In the genomic region with DNA sequence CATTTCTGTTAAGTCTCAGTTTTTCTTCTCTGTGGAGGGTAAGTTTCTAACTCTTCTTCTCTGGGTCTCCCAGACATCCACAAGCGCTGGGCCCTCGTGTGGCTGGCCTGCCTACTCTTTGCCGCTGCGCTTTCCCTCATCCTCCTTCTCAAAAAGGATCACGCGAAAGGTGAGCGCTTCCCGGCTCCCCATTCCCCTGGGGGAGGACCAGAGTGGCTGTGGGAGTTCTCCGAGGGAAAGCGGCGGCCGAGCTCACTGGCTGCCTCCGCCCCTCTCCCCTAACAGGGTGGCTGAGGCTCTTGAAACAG, we compare ENCODE assay signal across 9 cellular contexts. TPM values are rescaled to one million over a fixed set of nuclear protein-coding genes. Genes with fewer than 3 reads are reported as not detected.
DNase-seq lines count a peak whose midpoint lies in the region; ATAC-seq, FAIRE-seq and TF ChIP-seq lines count a peak whose summit lies in the region.
"Had no signal": no experiment of that assay in that cellular context is flagged by ENCODE, and none has a peak within 500 bp of the region (broad histone marks: within the 10 kb centered on the region; RNA-seq: fewer than 3 reads in every experiment).

No MANE protein-coding gene starts in this region.

- H2BK120ac ChIP-seq in H1 (replicated peaks; ENCODE audit: low read depth, low read length) = no peak overlapping the region

- H3K27ac ChIP-seq in CD4-positive, CD25-positive, alpha-beta regulatory T cell (ENCODE audit: insufficient read depth, low read length, poor library complexity, severe bottlenecking) = peak overlapping the region; percentile 98
- H3K27ac ChIP-seq in OCI-LY1 (ENCODE audit: low read depth, low read length, poor library complexity, severe bottlenecking) (no peak overlapping the region), H1 (ENCODE audit: low read depth, low read length) (no peak overlapping the region)

- CTCF ChIA-PET in H1 (lab: Charles Lee; ENCODE audit: partially characterized antibody) = interaction anchor here (0.7 to 7.5 kb wide), 30 partner anchors 9 to 127 kb away, joined by 3 to 86 read pairs (median 5); a partner anchor contains a TSS

- H4K91ac ChIP-seq in H1 (replicated peaks; ENCODE audit: insufficient read length, low read length) = peak overlapping the region; percentile 17

- no peak overlapping the region for H2BK20ac ChIP-seq in H1 (ENCODE audit: low read length)

- POLR2A ChIA-PET in H1 (lab: Charles Lee; ENCODE audit: partially characterized antibody) = interaction anchor here (1.1 to 5.9 kb wide), 13 partner anchors 12 to 140 kb away, joined by 3 to 43 read pairs (median 6); a partner anchor contains a TSS

- FAIRE-seq in H1 (lab: Jason Lieb, UNC) = no peak
- FAIRE-seq: islet of Langerhans had no signal

- H3K27me3 Mint-ChIP-seq in CD4-positive, CD25-positive, alpha-beta regulatory T cell = no peaks in the 10 kb centered on the region

- H3K4me2 ChIP-seq in OCI-LY1 (ENCODE audit: low read length) (peak overlapping the region; percentile 85), H1 (ENCODE audit: insufficient read depth in 1 of 2, low read depth in 2 of 2, low read length in 2 of 2) (peak overlapping the region; percentile 77 to 90)

- H3K36me3 ChIP-seq in CD4-positive, CD25-positive, alpha-beta regulatory T cell (ENCODE audit: control insufficient read depth, insufficient read depth, low read length) = peaks cover 7% of the 10 kb centered on the region
- H3K36me3 ChIP-seq in OCI-LY1 (ENCODE audit: insufficient read depth, low read length) (peaks cover 21% of the 10 kb centered on the region), H1 (ENCODE audit: control insufficient read depth in 2 of 4, insufficient read depth in 4 of 4, low read length in 3 of 4) (no peaks in the 10 kb centered on the region), neuron (ENCODE audit: insufficient read depth, low read length) (peaks cover 2% of the 10 kb centered on the region)

- no peaks in the 10 kb centered on the region for H3F3A ChIP-seq in OCI-LY1 (ENCODE audit: insufficient read depth, low read length)

- peak overlapping the region; percentile 95 for H4K8ac ChIP-seq in H1 (ENCODE audit: extremely low read depth, insufficient read depth, low read length)

- TF ChIP-seq CTCF in OCI-LY1 (IDR thresholded peaks at IDR 0.05; ENCODE audit: low read length) (no peak), H1 (IDR thresholded peaks at IDR 0.05; ENCODE audit: control extremely low read depth in 1 of 3, insufficient read depth in 1 of 3, low read depth in 1 of 3, low read length in 3 of 3) (no peak)

- no peak overlapping the region for H3K23ac ChIP-seq in H1 (ENCODE audit: insufficient read length)

- H3K23me2 ChIP-seq in H1 (ENCODE audit: low read depth, low read length) = peaks cover 13% of the 10 kb centered on the region; the same call in 1 of the 2 replicates

- no peak overlapping the region for H3K4me3 ChIP-seq in CD4-positive, CD25-positive, alpha-beta regulatory T cell (ENCODE audit: low read depth, low read length)
- H3K4me3 ChIP-seq in OCI-LY1 (ENCODE audit: low read depth, low read length, poor library complexity, severe bottlenecking) (peak overlapping the region; percentile 74), H1 (ENCODE audit: extremely low read depth in 1 of 4, insufficient read depth in 2 of 4, low read depth in 3 of 4, low read length in 4 of 4) (peak overlapping the region; percentile 25 to 78 (median 68)), neuron (ENCODE audit: low read length) (peak overlapping the region; percentile 95)

- H2BK12ac ChIP-seq in H1 (ENCODE audit: low read depth, low read length) = no peak overlapping the region

- H4K20me1 ChIP-seq in OCI-LY1 (ENCODE audit: insufficient read depth, low read length) = no peaks in the 10 kb centered on the region
- no peaks in the 10 kb centered on the region for H4K20me1 ChIP-seq in H1 (replicated peaks in 1 of 2; ENCODE audit: control insufficient read depth in 1 of 2, insufficient read depth in 2 of 2, low read length in 2 of 2)

- H2BK15ac ChIP-seq in H1 (ENCODE audit: low read length) = no peak overlapping the region

- H3K9ac ChIP-seq in OCI-LY1 (ENCODE audit: low read length) (peak overlapping the region; percentile 65), H1 (replicated peaks in 1 of 4; ENCODE audit: extremely low read depth in 1 of 4, low read depth in 3 of 4, low read length in 3 of 4) (peak overlapping the region in 2 of 4 experiments; percentile 11 to 13; a peak in 2 of 7 replicates)

- H2AFZ ChIP-seq in OCI-LY1 (ENCODE audit: low read length) (no peak overlapping the region), H1 (ENCODE audit: low read length) (0 out of 2 replicates have a peak overlapping the region, but pooled peaks have one; percentile 49), neuron (ENCODE audit: low read depth, low read length) (peak overlapping the region; percentile 95)

- no peak for DNase-seq in CD4-positive, CD25-positive, alpha-beta regulatory T cell
- DNase-seq in H1 (ENCODE audit: low read depth in 1 of 2, low spot score in 2 of 2) (no peak), NCI-H2081 treated with DMSO at 0.1 percent for 48 hours (lab: John Stamatoyannopoulos, UW) (no peak)
- DNase-seq in central memory CD4-positive, alpha-beta T cell = no peak
- DNase-seq in activated CD4-positive, CD25-positive, alpha-beta regulatory T cell treated with anti-CD3 and anti-CD28 coated beads, Interleukin-2, amount 50 U/mL, for 72 hours = no peak

- H2AK5ac ChIP-seq in H1 (ENCODE audit: low read depth, low read length) = no peak overlapping the region

- no peaks in the 10 kb centered on the region for H3K79me1 ChIP-seq in H1 (ENCODE audit: low read depth, low read length)

- H3K4me1 Mint-ChIP-seq in CD4-positive, CD25-positive, alpha-beta regulatory T cell = peaks cover 12 to 49% (median 31%) of the 10 kb centered on the region in 4 donors

- no peaks in the 10 kb centered on the region for H3K9me3 ChIP-seq in CD4-positive, CD25-positive, alpha-beta regulatory T cell (ENCODE audit: control insufficient read depth in 2 of 2, low read length in 2 of 2)
- H3K9me3 ChIP-seq in OCI-LY1 (ENCODE audit: low read length) = no peaks in the 10 kb centered on the region
- no peaks in the 10 kb centered on the region for H3K9me3 ChIP-seq in H1 (ENCODE audit: insufficient read depth in 2 of 2, low read depth in 1 of 2, low read length in 1 of 2)
- H3K9me3 ChIP-seq in neuron (ENCODE audit: low read length) = peaks cover 4% of the 10 kb centered on the region

- H3K4me3 Mint-ChIP-seq in CD4-positive, CD25-positive, alpha-beta regulatory T cell = peak overlapping the region; percentile 92 to 100 (median 98)

- peaks cover 36% of the 10 kb centered on the region for H3K4me1 ChIP-seq in CD4-positive, CD25-positive, alpha-beta regulatory T cell (ENCODE audit: control insufficient read depth, insufficient read depth, low read length, poor library complexity, severe bottlenecking)
- H3K4me1 ChIP-seq in OCI-LY1 (ENCODE audit: insufficient read depth, low read length, severe bottlenecking) (peaks cover 26% of the 10 kb centered on the region), H1 (replicated peaks in 1 of 4; ENCODE audit: control insufficient read depth in 3 of 4, insufficient read depth in 4 of 4, low read length in 3 of 4) (peaks cover 0 to 10% (median 5%) of the 10 kb centered on the region in 4 experiments; a peak in 6 of 7 replicates), neuron (ENCODE audit: insufficient read depth, low read length) (peaks cover 6% of the 10 kb centered on the region)

- peak overlapping the region; percentile 19 for H3K14ac ChIP-seq in H1 (ENCODE audit: insufficient read length)

- TF ChIP-seq RAD21 in H1 (IDR thresholded peaks at IDR 0.05 in 1 of 2, conservative IDR thresholded peaks at IDR 0.05 in 1 of 2; ENCODE audit: low read depth in 2 of 2, low read length in 2 of 2) = no peak

- H3K9me2 ChIP-seq in OCI-LY1 (ENCODE audit: low read depth, low read length) = no peaks in the 10 kb centered on the region

- H3K4ac ChIP-seq in H1 (replicated peaks; ENCODE audit: insufficient read length, low read depth, low read length) = no peak overlapping the region

- no peak overlapping the region for H2BK5ac ChIP-seq in H1 (ENCODE audit: low read depth, low read length)

- H3K36me3 Mint-ChIP-seq in CD4-positive, CD25-positive, alpha-beta regulatory T cell = peaks cover 8% of the 10 kb centered on the region

- H4K5ac ChIP-seq in H1 (ENCODE audit: insufficient read length, low read depth, low read length) = peak overlapping the region; percentile 56

- WGBS in H1 (ENCODE audit: extremely low coverage in 1 of 2, insufficient coverage in 1 of 2, insufficient read length in 1 of 2, insufficient replicate concordance in 2 of 2, low coverage in 1 of 2, low lambda C conversion rate in 2 of 2, missing lambda C conversion rate in 1 of 2), 2 experiments = 7% methylated on average over 13 of the region's 13 CpGs; no CpG with 5 or more reads in 1 of the 2 experiments

- H3K56ac ChIP-seq in H1 (replicated peaks; ENCODE audit: insufficient read length, low read depth, low read length) = no peak overlapping the region

- peak overlapping the region; percentile 98 to 100 (median 100) for H3K27ac Mint-ChIP-seq in CD4-positive, CD25-positive, alpha-beta regulatory T cell

- no peaks in the 10 kb centered on the region for H3K27me3 ChIP-seq in CD4-positive, CD25-positive, alpha-beta regulatory T cell (ENCODE audit: control insufficient read depth, insufficient read depth, low read length)
- peaks cover 5% of the 10 kb centered on the region; the same call in 1 of the 2 replicates for H3K27me3 ChIP-seq in OCI-LY1 (ENCODE audit: insufficient read depth, low read length)
- H3K27me3 ChIP-seq in H1 (replicated peaks in 1 of 4; ENCODE audit: control insufficient read depth in 3 of 4, extremely low read depth in 1 of 4, insufficient read depth in 3 of 4, low read length in 3 of 4) = peaks cover 0 to 3% (median 0%) of the 10 kb centered on the region in 4 experiments; a peak in 1 of 7 replicates
- no peaks in the 10 kb centered on the region for H3K27me3 ChIP-seq in neuron (ENCODE audit: insufficient read depth, low read length)

- no peak for TF ChIP-seq EP300 in H1 (IDR thresholded peaks at IDR 0.05; ENCODE audit: borderline replicate concordance in 1 of 2, low read depth in 2 of 2, low read length in 2 of 2)

- no peaks in the 10 kb centered on the region for H3K9me3 Mint-ChIP-seq in CD4-positive, CD25-positive, alpha-beta regulatory T cell

- no peak for TF ChIP-seq POLR2A in H1 (IDR thresholded peaks at IDR 0.05; ENCODE audit: control extremely low read depth in 1 of 2, low read depth in 2 of 2, low read length in 2 of 2)

- H3K18ac ChIP-seq in H1 (ENCODE audit: extremely low read depth, low read length) = no peak overlapping the region

- ATAC-seq in CD4-positive, CD25-positive, alpha-beta regulatory T cell (ENCODE audit: low read depth in 2 of 2) = no peak
- no peak for ATAC-seq in GM21390 (IDR thresholded peaks at IDR 0.05; ENCODE audit: unreplicated experiment)

- no peaks in the 10 kb centered on the region for H3K79me2 ChIP-seq in OCI-LY1 (ENCODE audit: insufficient read depth, low read length)
- no peaks in the 10 kb centered on the region for H3K79me2 ChIP-seq in H1 (ENCODE audit: control insufficient read depth in 1 of 2, insufficient read depth in 2 of 2, low read length in 2 of 2)

RNA-seq across cellular contexts. Expression of a gene that starts 1.1 kb away (rescaled TPM):
- total RNA-seq in CD4-positive, CD25-positive, alpha-beta regulatory T cell = 24.6 TPM
- polyA plus RNA-seq in CD4-positive, CD25-positive, alpha-beta regulatory T cell = 10 to 100 TPM; 20.5 to 26.5 (median 23.9) TPM
- 12.4 and 12.9 TPM in 2 replicates for total RNA-seq in H1 (2021; fragmentation: NEBNext Ultra II Directional; extraction: Animal tissue kit (Norgen Biotek cat#: 25700))
- 15.1 and 19.1 TPM in 2 replicates for polyA plus RNA-seq in H1 (2011; rRNA removed)
- 24.7 TPM for polyA plus RNA-seq in H1 (2011; cell fraction: cytosol; rRNA removed)
- 41.4 TPM for polyA plus RNA-seq in H1 (2011; cell fraction: nucleus; rRNA removed)
- 13.2 to 19.2 TPM (median 18.5 TPM) in 4 replicates for polyA plus RNA-seq in H1 (2012, experiment 1 of 2)
- polyA plus RNA-seq in H1 (2012, experiment 2 of 2) = 11.6 TPM
- 10.6 TPM for polyA plus RNA-seq in H1 (2013, experiment 1 of 2)
- polyA plus RNA-seq in H1 (2013, experiment 2 of 2) = 9.0 TPM
- 8.6 and 8.9 TPM in 2 replicates for polyA minus RNA-seq in H1 (2011; rRNA and poly(A)+ RNA removed)
- 6.2 TPM for polyA minus RNA-seq in H1 (2011; cell fraction: cytosol; rRNA and poly(A)+ RNA removed)
- polyA minus RNA-seq in H1 (2011; cell fraction: nucleus; rRNA and poly(A)+ RNA removed) = 9.6 TPM

RNA-seq across cellular contexts. Expression of a gene that starts 15.6 kb away (rescaled TPM):
- 1.1 TPM for total RNA-seq in CD4-positive, CD25-positive, alpha-beta regulatory T cell
- polyA plus RNA-seq in CD4-positive, CD25-positive, alpha-beta regulatory T cell = 1 to 10 TPM; 5.6 to 9.5 (median 7.5) TPM
- total RNA-seq in H1 (2021; fragmentation: NEBNext Ultra II Directional; extraction: Animal tissue kit (Norgen Biotek cat#: 25700)) = 9.1 and 11.8 TPM in 2 replicates
- polyA plus RNA-seq in H1 (2011; rRNA removed) = 13.0 and 15.4 TPM in 2 replicates
- polyA plus RNA-seq in H1 (2011; cell fraction: cytosol; rRNA removed) = 12.8 TPM
- 46.4 TPM for polyA plus RNA-seq in H1 (2011; cell fraction: nucleus; rRNA removed)
- 8.9 to 12.4 TPM (median 11.2 TPM) in 4 replicates for polyA plus RNA-seq in H1 (2012, experiment 1 of 2)
- 11.1 TPM for polyA plus RNA-seq in H1 (2012, experiment 2 of 2)
- polyA plus RNA-seq in H1 (2013, experiment 1 of 2) = 11.0 TPM
- 10.3 TPM for polyA plus RNA-seq in H1 (2013, experiment 2 of 2)
- polyA minus RNA-seq in H1 (2011; rRNA and poly(A)+ RNA removed) = 7.5 and 7.8 TPM in 2 replicates
- polyA minus RNA-seq in H1 (2011; cell fraction: cytosol; rRNA and poly(A)+ RNA removed) = 7.0 TPM
- polyA minus RNA-seq in H1 (2011; cell fraction: nucleus; rRNA and poly(A)+ RNA removed) = 12.9 TPM

RNA-seq across cellular contexts. Expression of a gene that starts 19.7 kb away (rescaled TPM):
- total RNA-seq in CD4-positive, CD25-positive, alpha-beta regulatory T cell = 4.7 TPM
- polyA plus RNA-seq in CD4-positive, CD25-positive, alpha-beta regulatory T cell = 1 to 10 TPM; 3.0 to 4.3 (median 4.2) TPM
- total RNA-seq in H1 (2021; fragmentation: NEBNext Ultra II Directional; extraction: Animal tissue kit (Norgen Biotek cat#: 25700)) = 8.4 and 9.2 TPM in 2 replicates
- polyA plus RNA-seq in H1 (2011; rRNA removed) = 9.0 and 10.0 TPM in 2 replicates
- 8.0 TPM for polyA plus RNA-seq in H1 (2011; cell fraction: cytosol; rRNA removed)
- polyA plus RNA-seq in H1 (2011; cell fraction: nucleus; rRNA removed) = 16.5 TPM
- 3.3 to 7.9 TPM (median 6.0 TPM) in 4 replicates for polyA plus RNA-seq in H1 (2012, experiment 1 of 2)
- polyA plus RNA-seq in H1 (2012, experiment 2 of 2) = 5.7 TPM
- polyA plus RNA-seq in H1 (2013, experiment 1 of 2) = 9.2 TPM
- polyA plus RNA-seq in H1 (2013, experiment 2 of 2) = 7.5 TPM
- 18.5 and 23.8 TPM in 2 replicates for polyA minus RNA-seq in H1 (2011; rRNA and poly(A)+ RNA removed)
- 7.2 TPM for polyA minus RNA-seq in H1 (2011; cell fraction: cytosol; rRNA and poly(A)+ RNA removed)
- 29.8 TPM for polyA minus RNA-seq in H1 (2011; cell fraction: nucleus; rRNA and poly(A)+ RNA removed)

RNA-seq across cellular contexts. Expression of a gene that starts 29.8 kb away (rescaled TPM):
- total RNA-seq in CD4-positive, CD25-positive, alpha-beta regulatory T cell = 4.3 TPM
- polyA plus RNA-seq in CD4-positive, CD25-positive, alpha-beta regulatory T cell = under 1 TPM in 3 of 4 donors, not detected in 1; 0.31 to 0.33 (median 0.32) TPM
- 4.4 and 4.9 TPM in 2 replicates for total RNA-seq in H1 (2021; fragmentation: NEBNext Ultra II Directional; extraction: Animal tissue kit (Norgen Biotek cat#: 25700))
- 3.4 and 3.8 TPM in 2 replicates for polyA plus RNA-seq in H1 (2011; rRNA removed)
- polyA plus RNA-seq in H1 (2011; cell fraction: cytosol; rRNA removed) = 4.0 TPM
- polyA plus RNA-seq in H1 (2011; cell fraction: nucleus; rRNA removed) = 13.4 TPM
- polyA plus RNA-seq in H1 (2012, experiment 1 of 2) = 1.9 to 3.6 TPM (median 3.2 TPM) in 4 replicates
- 2.1 TPM for polyA plus RNA-seq in H1 (2012, experiment 2 of 2)
- polyA plus RNA-seq in H1 (2013, experiment 1 of 2) = 4.8 TPM
- polyA plus RNA-seq in H1 (2013, experiment 2 of 2) = 4.4 TPM
- 1.6 and 2.0 TPM in 2 replicates for polyA minus RNA-seq in H1 (2011; rRNA and poly(A)+ RNA removed)
- 1.2 TPM for polyA minus RNA-seq in H1 (2011; cell fraction: cytosol; rRNA and poly(A)+ RNA removed)
- polyA minus RNA-seq in H1 (2011; cell fraction: nucleus; rRNA and poly(A)+ RNA removed) = 4.7 TPM

RNA-seq across cellular contexts. Expression of a gene that starts 42.1 kb away (rescaled TPM):
- 17.7 TPM for total RNA-seq in CD4-positive, CD25-positive, alpha-beta regulatory T cell
- 10 to 100 TPM; 52.6 to 70.8 (median 58.3) TPM for polyA plus RNA-seq in CD4-positive, CD25-positive, alpha-beta regulatory T cell
- 26.8 and 26.9 TPM in 2 replicates for total RNA-seq in H1 (2021; fragmentation: NEBNext Ultra II Directional; extraction: Animal tissue kit (Norgen Biotek cat#: 25700))
- polyA plus RNA-seq in H1 (2011; rRNA removed) = 42.9 and 51.6 TPM in 2 replicates
- polyA plus RNA-seq in H1 (2011; cell fraction: cytosol; rRNA removed) = 31.9 TPM
- polyA plus RNA-seq in H1 (2011; cell fraction: nucleus; rRNA removed) = 23.5 TPM
- polyA plus RNA-seq in H1 (2012, experiment 1 of 2) = 22.1 to 34.0 TPM (median 32.3 TPM) in 4 replicates
- 36.1 TPM for polyA plus RNA-seq in H1 (2012, experiment 2 of 2)
- polyA plus RNA-seq in H1 (2013, experiment 1 of 2) = 24.1 TPM
- 28.1 TPM for polyA plus RNA-seq in H1 (2013, experiment 2 of 2)
- 46.3 and 49.0 TPM in 2 replicates for polyA minus RNA-seq in H1 (2011; rRNA and poly(A)+ RNA removed)
- 18.8 TPM for polyA minus RNA-seq in H1 (2011; cell fraction: cytosol; rRNA and poly(A)+ RNA removed)
- polyA minus RNA-seq in H1 (2011; cell fraction: nucleus; rRNA and poly(A)+ RNA removed) = 17.8 TPM
